ENCODE assay signal across 21 cellular contexts in genomic region chr22:39088688-39089032, GRCh38. TPM values are rescaled to one million over a fixed set of nuclear protein-coding genes. Genes with fewer than 3 reads are reported as not detected.
DNase-seq lines count a peak whose midpoint lies in the region; ATAC-seq, FAIRE-seq and TF ChIP-seq lines count a peak whose summit lies in the region.
"Had no signal": no experiment of that assay in that cellular context is flagged by ENCODE, and none has a peak within 500 bp of the region (broad histone marks: within the 10 kb centered on the region; RNA-seq: fewer than 3 reads in every experiment).

No MANE protein-coding gene starts in this region.

- no peak for TF ChIP-seq CTCF in natural killer cell (IDR thresholded peaks at IDR 0.05)

- H3K36me3 Mint-ChIP-seq in activated CD4-positive, alpha-beta T cell treated with anti-CD3 and anti-CD28 coated beads, Interleukin-2, amount 10 ng/mL, durations not matched to agents 24 days and 14 days (ENCODE audit: low read depth), result peaks cover 12% of the 10 kb centered on the region
- H3K36me3 Mint-ChIP-seq in activated T-helper 2 cell treated with anti-CD3 and anti-CD28 coated beads, Interferon-gamma antibody, Interleukin-2, Interleukin-4, amounts not matched to agents 10 μg/mL and 5 μg/mL and 100 μg/mL, durations not matched to agents 14 hours and 24 hours and 36 hours (ENCODE audit: low read depth), result peaks cover 15% of the 10 kb centered on the region
- no peaks in the 10 kb centered on the region for H3K36me3 Mint-ChIP-seq in natural killer cell

- no peak for FAIRE-seq in urothelium cell line (lab: Jason Lieb, UNC)
- FAIRE-seq: A204.1, astrocyte had no signal

- H3K4me3 Mint-ChIP-seq in activated CD4-positive, alpha-beta T cell treated with anti-CD3 and anti-CD28 coated beads, Interleukin-2, amount 10 ng/mL, durations not matched to agents 24 days and 14 days, result no peak overlapping the region
- no peak overlapping the region for H3K4me3 Mint-ChIP-seq in activated T-helper 2 cell treated with anti-CD3 and anti-CD28 coated beads, Interferon-gamma antibody, Interleukin-2, Interleukin-4, amounts not matched to agents 10 μg/mL and 5 μg/mL and 100 μg/mL, durations not matched to agents 14 hours and 24 hours and 36 hours (ENCODE audit: low read depth)
- peak overlapping the region; percentile 0 for H3K4me3 Mint-ChIP-seq in natural killer cell
- H3K4me3 Mint-ChIP-seq: neural crest cell had no signal

- no peaks in the 10 kb centered on the region for H3K36me3 ChIP-seq in H7 (replicated peaks; ENCODE audit: control insufficient read depth, insufficient read depth, low read length)
- H3K36me3 ChIP-seq: tibial artery had no signal

- DNase-seq in activated CD4-positive, alpha-beta T cell treated with anti-CD3 and anti-CD28 coated beads, Interleukin-2, amount 10 ng/mL, durations not matched to agents 24 days and 14 days, result no peak
- no peak for DNase-seq in activated CD4-positive, alpha-beta T cell treated with anti-CD3 and anti-CD28 coated beads, Interleukin-2, amount 50 U/mL, for 48 hours
- peak; percentile 51 for DNase-seq in H7
- DNase-seq in activated T-helper 2 cell treated with anti-CD3 and anti-CD28 coated beads, Interferon-gamma antibody, Interleukin-2, Interleukin-4, amounts not matched to agents 10 μg/mL and 5 μg/mL and 100 μg/mL, durations not matched to agents 14 hours and 24 hours and 36 hours (ENCODE audit: low spot score), result no peak
- no peak for DNase-seq in natural killer cell
- no peak for DNase-seq in urothelium cell line (ENCODE audit: low spot score)
- DNase-seq in HuH-7 (ENCODE audit: low spot score), result no peak
- no peak for DNase-seq in pons (ENCODE audit: low spot score)
- DNase-seq: activated CD4-positive, alpha-beta T cell treated with anti-CD3 and anti-CD28 coated beads, Interleukin-2, amount 50 U/mL, for 4 hours; activated effector memory CD4-positive, alpha-beta T cell treated with Interleukin-2 at 50 U/mL for 16 hours; DMS153; mammary epithelial cell; NCI-H1436 treated with DMSO at 0.1 percent for 48 hours; tibial artery had no signal

- H3K9me3 Mint-ChIP-seq in activated CD4-positive, alpha-beta T cell treated with anti-CD3 and anti-CD28 coated beads, Interleukin-2, amount 10 ng/mL, durations not matched to agents 24 days and 14 days, result no peaks in the 10 kb centered on the region
- H3K9me3 Mint-ChIP-seq in activated T-helper 2 cell treated with anti-CD3 and anti-CD28 coated beads, Interferon-gamma antibody, Interleukin-2, Interleukin-4, amounts not matched to agents 10 μg/mL and 5 μg/mL and 100 μg/mL, durations not matched to agents 14 hours and 24 hours and 36 hours, result no peaks in the 10 kb centered on the region
- H3K9me3 Mint-ChIP-seq in natural killer cell, result no peaks in the 10 kb centered on the region
- H3K9me3 Mint-ChIP-seq: neural crest cell had no signal

- peaks cover 69% of the 10 kb centered on the region for H3K4me1 Mint-ChIP-seq in activated CD4-positive, alpha-beta T cell treated with anti-CD3 and anti-CD28 coated beads, Interleukin-2, amount 10 ng/mL, durations not matched to agents 24 days and 14 days
- H3K4me1 Mint-ChIP-seq in activated T-helper 2 cell treated with anti-CD3 and anti-CD28 coated beads, Interferon-gamma antibody, Interleukin-2, Interleukin-4, amounts not matched to agents 10 μg/mL and 5 μg/mL and 100 μg/mL, durations not matched to agents 14 hours and 24 hours and 36 hours (ENCODE audit: low read depth), result peaks cover 61% of the 10 kb centered on the region
- H3K4me1 Mint-ChIP-seq in natural killer cell, result peaks cover 79 to 86% of the 10 kb centered on the region in 2 donors

- H3K27ac Mint-ChIP-seq in activated CD4-positive, alpha-beta T cell treated with anti-CD3 and anti-CD28 coated beads, Interleukin-2, amount 10 ng/mL, durations not matched to agents 24 days and 14 days, result peak overlapping the region; percentile 63
- H3K27ac Mint-ChIP-seq in activated T-helper 2 cell treated with anti-CD3 and anti-CD28 coated beads, Interferon-gamma antibody, Interleukin-2, Interleukin-4, amounts not matched to agents 10 μg/mL and 5 μg/mL and 100 μg/mL, durations not matched to agents 14 hours and 24 hours and 36 hours, result peak overlapping the region; percentile 36
- peak overlapping the region; percentile 98 to 99 for H3K27ac Mint-ChIP-seq in natural killer cell

- no peak overlapping the region for H3K4me3 ChIP-seq in H7 (ENCODE audit: insufficient read depth, low read depth, low read length)
- H3K4me3 ChIP-seq: BLaER1 treated with 17β-estradiol and CSF1 and Interleukin-3, amounts not matched to agents 10 nM and 100 nM; SK-N-MC; spleen; tibial artery had no signal

- no peak for ATAC-seq in natural killer cell

- no peaks in the 10 kb centered on the region for H3K27me3 Mint-ChIP-seq in activated CD4-positive, alpha-beta T cell treated with anti-CD3 and anti-CD28 coated beads, Interleukin-2, amount 10 ng/mL, durations not matched to agents 24 days and 14 days
- H3K27me3 Mint-ChIP-seq in activated T-helper 2 cell treated with anti-CD3 and anti-CD28 coated beads, Interferon-gamma antibody, Interleukin-2, Interleukin-4, amounts not matched to agents 10 μg/mL and 5 μg/mL and 100 μg/mL, durations not matched to agents 14 hours and 24 hours and 36 hours (ENCODE audit: low read depth), result no peaks in the 10 kb centered on the region
- H3K27me3 Mint-ChIP-seq in natural killer cell (ENCODE audit: low read depth in 2 of 2), result no peaks in the 10 kb centered on the region

- H3K27me3 ChIP-seq in H7 (ENCODE audit: control insufficient read depth, insufficient read depth, low read length), result no peaks in the 10 kb centered on the region
- H3K27me3 ChIP-seq: BLaER1 treated with 17β-estradiol and CSF1 and Interleukin-3, amounts not matched to agents 10 nM and 100 nM; spleen had no signal

- intact Hi-C loops in activated CD4-positive, alpha-beta T cell treated with anti-CD3 and anti-CD28 coated beads, Interleukin-2, amount 10 ng/mL, durations not matched to agents 24 days and 14 days (cut with micrococcal nuclease), result no loop called here
- intact Hi-C loops in activated T-helper 2 cell treated with anti-CD3 and anti-CD28 coated beads, Interferon-gamma antibody, Interleukin-2, Interleukin-4, amounts not matched to agents 10 μg/mL and 5 μg/mL and 100 μg/mL, durations not matched to agents 14 hours and 24 hours and 36 hours (cut with micrococcal nuclease), result loop anchor here (5.0 kb wide), 1 partner anchor 46 kb away; the partner anchor contains the start of gene APOBEC3F
- intact Hi-C loops in natural killer cell (cut with micrococcal nuclease), result no loop called here

RNA-seq across cellular contexts. Expression of gene APOBEC3H, which starts 8.4 kb away (rescaled TPM):
- total RNA-seq in activated CD4-positive, alpha-beta T cell treated with anti-CD3 and anti-CD28 coated beads, Interleukin-2, amount 10 ng/mL, durations not matched to agents 24 days and 14 days, result 5.8 and 7.6 TPM in 2 replicates
- 0.52 TPM in 1 of 2 replicates, not detected in the other for total RNA-seq in H7 (2014; rRNA removed; shearing (Covaris generic))
- 7.3 and 8.3 TPM in 2 replicates for total RNA-seq in activated T-helper 2 cell treated with anti-CD3 and anti-CD28 coated beads, Interferon-gamma antibody, Interleukin-2, Interleukin-4, amounts not matched to agents 10 μg/mL and 5 μg/mL and 100 μg/mL, durations not matched to agents 14 hours and 24 hours and 36 hours
- 10 to 100 TPM; 14.1 to 17.0 (median 14.6) TPM for total RNA-seq in natural killer cell
- total RNA-seq: chondrocyte, neural crest cell had no signal

RNA-seq across cellular contexts. Expression of gene APOBEC3G, which starts 11.6 kb away (rescaled TPM):
- total RNA-seq in activated CD4-positive, alpha-beta T cell treated with anti-CD3 and anti-CD28 coated beads, Interleukin-2, amount 10 ng/mL, durations not matched to agents 24 days and 14 days, result 47.2 and 48.5 TPM in 2 replicates
- 3.0 and 4.2 TPM in 2 replicates for total RNA-seq in H7 (2014; rRNA removed; shearing (Covaris generic))
- total RNA-seq in activated T-helper 2 cell treated with anti-CD3 and anti-CD28 coated beads, Interferon-gamma antibody, Interleukin-2, Interleukin-4, amounts not matched to agents 10 μg/mL and 5 μg/mL and 100 μg/mL, durations not matched to agents 14 hours and 24 hours and 36 hours, result 61.4 and 63.7 TPM in 2 replicates
- 100 to 1,000 TPM; 168 to 308 (median 237) TPM for total RNA-seq in natural killer cell

RNA-seq across cellular contexts. Expression of gene APOBEC3F, which starts 48.0 kb away (rescaled TPM):
- 16.9 and 19.8 TPM in 2 replicates for total RNA-seq in activated CD4-positive, alpha-beta T cell treated with anti-CD3 and anti-CD28 coated beads, Interleukin-2, amount 10 ng/mL, durations not matched to agents 24 days and 14 days
- 1.1 and 3.5 TPM in 2 replicates for total RNA-seq in H7 (2014; rRNA removed; shearing (Covaris generic))
- total RNA-seq in activated T-helper 2 cell treated with anti-CD3 and anti-CD28 coated beads, Interferon-gamma antibody, Interleukin-2, Interleukin-4, amounts not matched to agents 10 μg/mL and 5 μg/mL and 100 μg/mL, durations not matched to agents 14 hours and 24 hours and 36 hours, result 23.8 and 24.1 TPM in 2 replicates
- 10 to 100 TPM; 30.1 to 54.4 (median 41.0) TPM for total RNA-seq in natural killer cell

Comparison
In these comparisons a context has a peak if more than half of its experiments do, and no peak if none do; other contexts are left out.
1. H3K27ac Mint-ChIP-seq: peak in every context shown above with its lines; median percentile 98 in natural killer cell; 63 in activated CD4-positive, alpha-beta T cell treated with anti-CD3 and anti-CD28 coated beads, Interleukin-2, amount 10 ng/mL, durations not matched to agents 24 days and 14 days; 36 in activated T-helper 2 cell treated with anti-CD3 and anti-CD28 coated beads, Interferon-gamma antibody, Interleukin-2, Interleukin-4, amounts not matched to agents 10 μg/mL and 5 μg/mL and 100 μg/mL, durations not matched to agents 14 hours and 24 hours and 36 hours.